10 cellular contexts compared by ENCODE assay signal in genomic region chr17:9402590-9403199, GRCh38.
DNase-seq lines count a peak whose midpoint lies in the region; TF ChIP-seq lines count a peak whose summit lies in the region.
"Had no signal": no experiment of that assay in that cellular context is flagged by ENCODE, and none has a peak within 500 bp of the region (broad histone marks: within the 10 kb centered on the region; RNA-seq: fewer than 3 reads in every experiment).

No MANE protein-coding gene starts in this region.

- H3K9me3 Mint-ChIP-seq in progenitor cell of endocrine pancreas (ENCODE audit: low read depth) = peaks cover 3% of the 10 kb centered on the region

- H3K9me3 ChIP-seq in Peyer's patch = no peaks in the 10 kb centered on the region

- H3K27me3 ChIP-seq in BJ (ENCODE audit: control insufficient read depth, insufficient read depth, low read length) (no peaks in the 10 kb centered on the region), Peyer's patch (no peaks in the 10 kb centered on the region)

- peak; percentile 51 for TF ChIP-seq CTCF in BJ (IDR thresholded peaks at IDR 0.05; ENCODE audit: insufficient read depth, low read depth, low read length)
- peak; percentile 57 for TF ChIP-seq CTCF in GM20000 (IDR thresholded peaks at IDR 0.05; ENCODE audit: extremely low read depth, missing control alignments)
- peak in 5 of 6 experiments; percentile 10 to 65 (median 61) for TF ChIP-seq CTCF in Peyer's patch (IDR thresholded peaks at IDR 0.05)
- TF ChIP-seq CTCF in progenitor cell of endocrine pancreas (IDR thresholded peaks at IDR 0.05; ENCODE audit: unreplicated experiment) = peak; percentile 46

- no peak for TF ChIP-seq POLR2A in Peyer's patch (IDR thresholded peaks at IDR 0.05)

- DNase-seq in BJ (ENCODE audit: low read depth) = no peak
- peak; percentile 20 for DNase-seq in GM20000 (ENCODE audit: low spot score)
- DNase-seq in Peyer's patch = peak in 1 of 3 donors; percentile 68
- DNase-seq in ecto neural progenitor cell (ENCODE audit: low spot score) = peak; percentile 54
- DNase-seq in progenitor cell of endocrine pancreas (ENCODE audit: low spot score, unreplicated experiment) = no peak
- DNase-seq in cerebellar nuclear complex (lab: John Stamatoyannopoulos, UW) = no peak
- no peak for DNase-seq in NCI-H524 treated with DMSO at 0.1 percent for 48 hours (lab: John Stamatoyannopoulos, UW)
- no peak for DNase-seq in NCI-H1048 (lab: John Stamatoyannopoulos, UW)

- no peaks in the 10 kb centered on the region for H3K36me3 ChIP-seq in BJ (ENCODE audit: control insufficient read depth, insufficient read depth, low read length)
- H3K36me3 ChIP-seq in Peyer's patch = no peaks in the 10 kb centered on the region

- H3K4me1 ChIP-seq in Peyer's patch = no peaks in the 10 kb centered on the region

- no peak overlapping the region for H3K4me3 ChIP-seq in BJ (ENCODE audit: low read depth, low read length)
- no peak overlapping the region for H3K4me3 ChIP-seq in Peyer's patch

- H3K27me3 Mint-ChIP-seq in progenitor cell of endocrine pancreas = no peaks in the 10 kb centered on the region
- H3K27me3 Mint-ChIP-seq: stimulated activated naive CD8-positive, alpha-beta T cell treated with anti-CD3 and anti-CD28 coated beads, Interleukin-15, amount 100 ng/mL, for 72 hours had no signal

- peaks cover 1% of the 10 kb centered on the region for H3K36me3 Mint-ChIP-seq in progenitor cell of endocrine pancreas (ENCODE audit: insufficient read depth)

- no peak overlapping the region for H3K27ac Mint-ChIP-seq in progenitor cell of endocrine pancreas
- H3K27ac Mint-ChIP-seq: stimulated activated naive CD8-positive, alpha-beta T cell treated with anti-CD3 and anti-CD28 coated beads, Interleukin-15, amount 100 ng/mL, for 72 hours had no signal

- H3K4me3 Mint-ChIP-seq in progenitor cell of endocrine pancreas (ENCODE audit: low read depth) = no peak overlapping the region
- H3K4me3 Mint-ChIP-seq: stimulated activated naive CD8-positive, alpha-beta T cell treated with anti-CD3 and anti-CD28 coated beads, Interleukin-15, amount 100 ng/mL, for 72 hours had no signal

- H3K27ac ChIP-seq in Peyer's patch = no peak overlapping the region
- H3K27ac ChIP-seq: epithelial cell of prostate had no signal

- POLR2A ChIA-PET in BJ (lab: Charles Lee) = no interaction called here

- CTCF ChIA-PET in BJ (lab: Yijun Ruan, JAX) = interaction anchor here (1.2 to 1.5 kb wide), 2 partner anchors 9 to 15 kb away, joined by 3 to 6 read pairs; no protein-coding TSS in a partner anchor

- H3K4me1 Mint-ChIP-seq in progenitor cell of endocrine pancreas (ENCODE audit: low read depth) = peaks cover 5% of the 10 kb centered on the region
- H3K4me1 Mint-ChIP-seq: stimulated activated naive CD8-positive, alpha-beta T cell treated with anti-CD3 and anti-CD28 coated beads, Interleukin-15, amount 100 ng/mL, for 72 hours had no signal

Comparison
In these comparisons a context has a peak if more than half of its experiments do, and no peak if none do; other contexts are left out.
1. DNase-seq: peak in GM20000 (single experiment) and ecto neural progenitor cell (single experiment); none in BJ (single experiment), progenitor cell of endocrine pancreas (single experiment), cerebellar nuclear complex (0 of 2), NCI-H524 treated with DMSO at 0.1 percent for 48 hours (single experiment) and NCI-H1048 (single experiment).
2. Peak in every context shown above with its lines, with median percentiles within 50 percentile points of each other: CTCF ChIP-seq.